ENCODE assay signal across 2 cellular contexts in the genomic region with DNA sequence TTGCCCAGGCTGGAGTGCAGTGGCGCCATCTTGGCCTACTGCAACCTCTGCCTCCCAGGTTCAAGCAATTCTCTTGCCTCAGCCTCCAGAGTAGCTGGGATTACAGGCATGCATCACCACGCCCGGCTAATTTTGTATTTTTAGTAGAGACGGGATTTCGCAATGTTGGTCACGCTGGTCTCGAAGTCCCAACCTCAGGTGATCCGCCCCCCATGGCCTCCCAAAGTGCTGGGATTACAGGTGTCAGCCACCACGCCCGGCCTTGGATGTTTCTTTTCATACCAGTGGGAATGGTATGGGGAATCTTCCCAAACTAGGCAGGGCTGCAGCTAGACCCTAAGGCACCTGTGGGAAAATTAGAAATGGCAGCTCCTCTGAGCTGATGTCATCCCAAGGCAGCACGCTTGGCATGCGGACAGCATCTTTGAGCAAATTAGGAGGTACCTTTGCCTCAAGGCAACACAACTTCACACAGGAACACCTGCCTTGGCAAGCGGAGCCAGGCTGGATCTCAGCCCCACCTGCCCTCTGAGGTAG.
TF ChIP-seq lines count a peak whose summit lies in the region.

No MANE protein-coding gene starts in this region.

TF ChIP-seq in IMR-90, 13 proteins besides CTCF, POLR2A, EP300 and RAD21:
- TF ChIP-seq CEBPB (IDR thresholded peaks at IDR 0.05; ENCODE audit: low read depth, low read length), result peak; percentile 19; the same call in 1 of the 2 replicates

TF ChIP-seq in K562, 482 proteins besides CTCF, POLR2A, EP300 and RAD21:
- peak; percentile 64 for TF ChIP-seq CEBPB (tag; IDR thresholded peaks at IDR 0.05)
- 0 out of 2 replicates have a peak, but pooled peaks have one; percentile 45 for TF ChIP-seq EZH2 (IDR thresholded peaks at IDR 0.05; ENCODE audit: borderline replicate concordance, low read depth, low read length)
